In the genomic region with DNA sequence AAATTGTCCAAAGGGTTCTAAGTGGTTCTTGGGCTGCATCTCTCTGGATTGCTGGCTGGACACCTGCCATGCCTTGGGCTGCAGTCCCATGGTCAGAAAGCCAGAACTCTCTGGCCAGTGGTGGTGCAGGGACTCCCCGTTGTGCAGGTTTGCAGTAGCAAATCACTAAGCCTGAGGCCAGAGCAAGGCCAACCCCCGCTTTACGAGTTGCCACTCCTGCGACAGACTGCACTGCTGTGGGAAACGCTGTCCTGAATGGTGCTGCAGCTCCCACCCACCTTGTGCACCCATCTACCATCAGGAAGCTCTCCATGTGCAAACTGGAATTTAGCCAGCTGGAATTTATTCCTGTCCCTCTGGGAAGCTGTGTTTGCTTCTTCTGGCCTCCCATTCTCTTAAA, we compare ENCODE assay signal across 24 cellular contexts. TPM values are rescaled to one million over a fixed set of nuclear protein-coding genes. Genes with fewer than 3 reads are reported as not detected.
A peak's percentile ranks its signal among the peaks of the same experiment; 100 is the strongest.
DNase-seq lines count a peak whose midpoint lies in the region; ATAC-seq, FAIRE-seq and TF ChIP-seq lines count a peak whose summit lies in the region.
"Had no signal": no experiment of that assay in that cellular context is flagged by ENCODE, and none has a peak within 500 bp of the region (broad histone marks: within the 10 kb centered on the region; RNA-seq: fewer than 3 reads in every experiment).

No MANE protein-coding gene starts in this region.

- H3K9me3 ChIP-seq in right cardiac atrium (ENCODE audit: control insufficient read depth, low read length) (no peaks in the 10 kb centered on the region), H1 (ENCODE audit: insufficient read depth in 2 of 2, low read depth in 1 of 2, low read length in 1 of 2) (peaks cover 4 to 10% of the 10 kb centered on the region in 2 experiments; a peak in 3 of 4 replicates), neutrophil (no peaks in the 10 kb centered on the region), HAP-1 (no peaks in the 10 kb centered on the region)
- H3K9me3 ChIP-seq: A549; BE2C; BLaER1 treated with 17β-estradiol and CSF1 and Interleukin-3, amounts not matched to agents 10 nM and 100 nM had no signal

- H3K23me2 ChIP-seq in H1 (ENCODE audit: low read depth, low read length) = no peaks in the 10 kb centered on the region

- H3K79me1 ChIP-seq in H1 (ENCODE audit: low read depth, low read length) = no peaks in the 10 kb centered on the region

- in situ Hi-C loops in HAP-1 (cut with MboI; ENCODE audit: low sequenced_read_pairs) = no loop called here

- H3K27ac ChIP-seq in right cardiac atrium (ENCODE audit: low read length) (no peak overlapping the region), H1 (ENCODE audit: low read depth, low read length) (no peak overlapping the region), neutrophil (peak overlapping the region; percentile 15)
- H3K27ac ChIP-seq: 22Rv1; A549; BLaER1 treated with 17β-estradiol and CSF1 and Interleukin-3, amounts not matched to agents 10 nM and 100 nM; GM23248 had no signal

- no peak overlapping the region for H3K14ac ChIP-seq in H1 (ENCODE audit: insufficient read length)

- no peak overlapping the region for H2AFZ ChIP-seq in H1 (ENCODE audit: low read length)
- H2AFZ ChIP-seq: GM23248 had no signal

- TF ChIP-seq CTCF in H1 (IDR thresholded peaks at IDR 0.05; ENCODE audit: control extremely low read depth in 1 of 3, insufficient read depth in 1 of 3, low read depth in 1 of 3, low read length in 3 of 3) (no peak), neutrophil (IDR thresholded peaks at IDR 0.05) (no peak)

- H3K79me2 ChIP-seq in H1 (ENCODE audit: control insufficient read depth in 1 of 2, insufficient read depth in 2 of 2, low read length in 2 of 2) = no peaks in the 10 kb centered on the region

- intact Hi-C loops in right cardiac atrium (cut with DNase I) = no loop called here
- intact Hi-C loops in cardiac septum (cut with DNase I) = no loop called here

- H3K4me3 ChIP-seq in right cardiac atrium (ENCODE audit: low read length) (no peak overlapping the region), H1 (ENCODE audit: extremely low read depth in 1 of 4, insufficient read depth in 2 of 4, low read depth in 3 of 4, low read length in 4 of 4) (no peak overlapping the region), neutrophil (ENCODE audit: low read depth in 1 of 2, low read length in 1 of 2) (no peak overlapping the region), HAP-1 (no peak overlapping the region)
- H3K4me3 ChIP-seq: A549; BLaER1 treated with 17β-estradiol and CSF1 and Interleukin-3, amounts not matched to agents 10 nM and 100 nM; GM12878; GM23248 had no signal

- no peak overlapping the region for H2BK120ac ChIP-seq in H1 (replicated peaks; ENCODE audit: low read depth, low read length)

- H3K27me3 ChIP-seq in right cardiac atrium (ENCODE audit: control insufficient read depth, insufficient read depth) (no peaks in the 10 kb centered on the region), H1 (replicated peaks in 1 of 4; ENCODE audit: control insufficient read depth in 3 of 4, extremely low read depth in 1 of 4, insufficient read depth in 3 of 4, low read length in 3 of 4) (no peaks in the 10 kb centered on the region), neutrophil (no peaks in the 10 kb centered on the region), HAP-1 (ENCODE audit: low read depth) (no peaks in the 10 kb centered on the region)
- H3K27me3 ChIP-seq: BE2C; BLaER1 treated with 17β-estradiol and CSF1 and Interleukin-3, amounts not matched to agents 10 nM and 100 nM had no signal

- H2BK20ac ChIP-seq in H1 (ENCODE audit: low read length) = no peak overlapping the region

- no peak overlapping the region for H3K9ac ChIP-seq in H1 (replicated peaks in 1 of 4; ENCODE audit: extremely low read depth in 1 of 4, low read depth in 3 of 4, low read length in 3 of 4)
- H3K9ac ChIP-seq: BLaER1 treated with 17β-estradiol and CSF1 and Interleukin-3, amounts not matched to agents 10 nM and 100 nM; GM23248 had no signal

- no peak overlapping the region for H2BK12ac ChIP-seq in H1 (ENCODE audit: low read depth, low read length)

- peak overlapping the region; percentile 75; the same call in 1 of the 2 replicates for H2BK5ac ChIP-seq in H1 (ENCODE audit: low read depth, low read length)

- 91% methylated on average over 5 of the region's 5 CpGs for WGBS in right cardiac atrium
- WGBS in H1 (ENCODE audit: extremely low coverage in 1 of 2, insufficient coverage in 1 of 2, insufficient read length in 1 of 2, insufficient replicate concordance in 2 of 2, low coverage in 1 of 2, low lambda C conversion rate in 2 of 2, missing lambda C conversion rate in 1 of 2), 2 experiments = 86% methylated on average over 5 of the region's 5 CpGs; no CpG with 5 or more reads in 1 of the 2 experiments

- H3K4ac ChIP-seq in H1 (replicated peaks; ENCODE audit: insufficient read length, low read depth, low read length) = no peak overlapping the region

- H3K4me2 ChIP-seq in H1 (ENCODE audit: insufficient read depth in 1 of 2, low read depth in 2 of 2, low read length in 2 of 2) = no peak overlapping the region
- H3K4me2 ChIP-seq: A549 had no signal

- DNase-seq in right cardiac atrium (peak in 2 of 3 donors; percentile 16 to 44), cardiac septum (ENCODE audit: low spot score) (no peak), H1 (ENCODE audit: low read depth in 1 of 2, low spot score in 2 of 2) (no peak), A172 (ENCODE audit: low spot score) (no peak), HAP-1 (ENCODE audit: low spot score in 2 of 2) (no peak)
- DNase-seq: ACHN; AML-193; BE2C; CD4-positive, alpha-beta T cell; CD8-positive, alpha-beta memory T cell; DMS 273 treated with DMSO at 0.1 percent for 48 hours; DMS79; EL; GDM1; GM23248; HCEC 1CT had no signal

- no peak for TF ChIP-seq RAD21 in H1 (IDR thresholded peaks at IDR 0.05 in 1 of 2, conservative IDR thresholded peaks at IDR 0.05 in 1 of 2; ENCODE audit: low read depth in 2 of 2, low read length in 2 of 2)

- no peak for TF ChIP-seq POLR2A in H1 (IDR thresholded peaks at IDR 0.05; ENCODE audit: control extremely low read depth in 1 of 2, low read depth in 2 of 2, low read length in 2 of 2)

- no peak for FAIRE-seq in H1 (lab: Jason Lieb, UNC)
- FAIRE-seq: A549, D721Med, GM12878 had no signal

- CTCF ChIA-PET in H1 (lab: Charles Lee; ENCODE audit: partially characterized antibody) = interaction anchor here (1.0 to 11.1 kb wide), 3 partner anchors 10 to 207 kb away, joined by 3 to 244 read pairs (median 6); no protein-coding TSS in a partner anchor

- H3K36me3 ChIP-seq in H1 (ENCODE audit: control insufficient read depth in 2 of 4, insufficient read depth in 4 of 4, low read length in 3 of 4) = peaks cover 0 to 15% (median 3%) of the 10 kb centered on the region in 4 experiments; a peak in 4 of 8 replicates
- no peaks in the 10 kb centered on the region for H3K36me3 ChIP-seq in neutrophil
- H3K36me3 ChIP-seq in HAP-1 (replicated peaks) = peaks cover 32% of the 10 kb centered on the region
- H3K36me3 ChIP-seq: BE2C had no signal

- no peak overlapping the region for H3K23ac ChIP-seq in H1 (ENCODE audit: insufficient read length)

- no peak overlapping the region for H4K5ac ChIP-seq in H1 (ENCODE audit: insufficient read length, low read depth, low read length)

- H4K8ac ChIP-seq in H1 (ENCODE audit: extremely low read depth, insufficient read depth, low read length) = no peak overlapping the region

- no peak overlapping the region for H2BK15ac ChIP-seq in H1 (ENCODE audit: low read length)

- no peak overlapping the region for H2AK5ac ChIP-seq in H1 (ENCODE audit: low read depth, low read length)

- ATAC-seq in right cardiac atrium = no peak
- no peak for ATAC-seq in GM18873 (IDR thresholded peaks at IDR 0.05; ENCODE audit: low FRiP score, unreplicated experiment)
- ATAC-seq: A549, GM12878 had no signal

- H3K56ac ChIP-seq in H1 (replicated peaks; ENCODE audit: insufficient read length, low read depth, low read length) = no peak overlapping the region

- H3K18ac ChIP-seq in H1 (ENCODE audit: extremely low read depth, low read length) = no peak overlapping the region

- TF ChIP-seq EP300 in H1 (IDR thresholded peaks at IDR 0.05; ENCODE audit: borderline replicate concordance in 1 of 2, low read depth in 2 of 2, low read length in 2 of 2) = no peak

- H4K20me1 ChIP-seq in H1 (replicated peaks in 1 of 2; ENCODE audit: control insufficient read depth in 1 of 2, insufficient read depth in 2 of 2, low read length in 2 of 2) = no peaks in the 10 kb centered on the region
- H4K20me1 ChIP-seq: BLaER1 treated with 17β-estradiol and CSF1 and Interleukin-3, amounts not matched to agents 10 nM and 100 nM had no signal

- POLR2A ChIA-PET in H1 (lab: Charles Lee; ENCODE audit: partially characterized antibody) = no interaction called here

- H4K91ac ChIP-seq in H1 (replicated peaks; ENCODE audit: insufficient read length, low read length) = no peak overlapping the region

- H3K4me1 ChIP-seq in right cardiac atrium (ENCODE audit: control insufficient read depth, insufficient read depth, low read length) (no peaks in the 10 kb centered on the region), H1 (replicated peaks in 1 of 4; ENCODE audit: control insufficient read depth in 3 of 4, insufficient read depth in 4 of 4, low read length in 3 of 4) (peaks cover 9 to 24% (median 13%) of the 10 kb centered on the region in 4 experiments), neutrophil (ENCODE audit: control insufficient read depth in 1 of 2, insufficient read depth in 1 of 2, low read depth in 1 of 2, low read length in 1 of 2) (peaks cover 35 to 50% of the 10 kb centered on the region in 2 experiments), HAP-1 (no peaks in the 10 kb centered on the region)

TF ChIP-seq in H1, 55 proteins besides CTCF, POLR2A, EP300 and RAD21 (continues in another document):
- TF ChIP-seq CHD1 (IDR thresholded peaks at IDR 0.05; ENCODE audit: low read depth, low read length) (no peak), SP2 (IDR thresholded peaks at IDR 0.05; ENCODE audit: low read length) (no peak), BCL11A (IDR thresholded peaks at IDR 0.05; ENCODE audit: low read depth in 2 of 2, low read length in 2 of 2) (no peak), GTF2F1 (IDR thresholded peaks at IDR 0.05; ENCODE audit: borderline replicate concordance, low read depth, low read length) (no peak), CTBP2 (IDR thresholded peaks at IDR 0.05; ENCODE audit: borderline replicate concordance, insufficient read depth, insufficient read length, low read length) (no peak)

RNA-seq across cellular contexts. Expression of a gene that starts 45.7 kb away (rescaled TPM):
- not detected for total RNA-seq in right cardiac atrium
- 0.02 TPM for polyA plus RNA-seq in right cardiac atrium
- total RNA-seq in cardiac septum = 0.03 TPM
- total RNA-seq in H1 (2021; fragmentation: NEBNext Ultra II Directional; extraction: Animal tissue kit (Norgen Biotek cat#: 25700)) = 4.9 and 5.7 TPM in 2 replicates
- polyA plus RNA-seq in H1 (2011; rRNA removed) = 0.80 and 0.85 TPM in 2 replicates
- 1.6 TPM for polyA plus RNA-seq in H1 (2011; cell fraction: cytosol; rRNA removed)
- 3.3 TPM for polyA plus RNA-seq in H1 (2011; cell fraction: nucleus; rRNA removed)
- 1.7 to 3.9 TPM (median 2.8 TPM) in 4 replicates for polyA plus RNA-seq in H1 (2012, experiment 1 of 2)
- 1.1 TPM for polyA plus RNA-seq in H1 (2012, experiment 2 of 2)
- polyA plus RNA-seq in H1 (2013, experiment 1 of 2) = 1.1 TPM
- polyA plus RNA-seq in H1 (2013, experiment 2 of 2) = 0.96 TPM
- 2.1 and 3.0 TPM in 2 replicates for polyA minus RNA-seq in H1 (2011; rRNA and poly(A)+ RNA removed)
- polyA minus RNA-seq in H1 (2011; cell fraction: cytosol; rRNA and poly(A)+ RNA removed) = 2.3 TPM
- polyA minus RNA-seq in H1 (2011; cell fraction: nucleus; rRNA and poly(A)+ RNA removed) = 3.0 TPM
- total RNA-seq in A172 (2014; rRNA removed; shearing (Covaris generic)) = 0.31 and 0.34 TPM in 2 replicates
- total RNA-seq: CD8-positive, alpha-beta memory T cell; GM12878; GM23248 had no signal
- polyA plus RNA-seq: CD14-positive monocyte had no signal

Comparison
In these comparisons a context has a peak if more than half of its experiments do, and no peak if none do; other contexts are left out.
1. DNase-seq: peak in right cardiac atrium (2 of 3); none in cardiac septum (single experiment), H1 (0 of 2), A172 (single experiment) and HAP-1 (0 of 2).